15 cellular contexts compared by ENCODE assay signal in genomic region chr6:33607126-33607783, GRCh38.
"Had no signal": no experiment of that assay in that cellular context is flagged by ENCODE, and none has a peak within 500 bp of the region (broad histone marks: within the 10 kb centered on the region; RNA-seq: fewer than 3 reads in every experiment).

No MANE protein-coding gene starts in this region.

- H3K4me1 ChIP-seq: prostate gland had no signal

- H3K27ac ChIP-seq: cardiac muscle cell, prostate gland, right atrium auricular region, uterus had no signal

- H3K9me3 ChIP-seq: prostate gland, transverse colon had no signal

- FAIRE-seq: keratinocyte, TTC549 had no signal

- DNase-seq: activated gamma-delta T cell treated with Interleukin-2 at 50 U/mL for 16 hours; activated naive CD8-positive, alpha-beta T cell treated with anti-CD3 and anti-CD28 coated beads for 36 hours; amygdala; effector memory CD4-positive, alpha-beta T cell; hippocampal formation; nephron progenitor cell; T-helper 17 cell; uterus had no signal

- H3K4me3 ChIP-seq: cardiac muscle cell, lung, prostate gland, right atrium auricular region, transverse colon, uterus had no signal

- H3K36me3 ChIP-seq: cardiac muscle cell, prostate gland, right atrium auricular region, transverse colon, uterus had no signal

- H3K27me3 ChIP-seq: cardiac muscle cell, right atrium auricular region, transverse colon, uterus had no signal
